8 cellular contexts compared by ENCODE assay signal in genomic region chr17:40191237-40192208, GRCh38. TPM values are rescaled to one million over a fixed set of nuclear protein-coding genes. Genes with fewer than 3 reads are reported as not detected.
DNase-seq lines count a peak whose midpoint lies in the region; ATAC-seq, FAIRE-seq and TF ChIP-seq lines count a peak whose summit lies in the region.

No MANE protein-coding gene starts in this region.

- H3K36me3 ChIP-seq in pancreas (no peaks in the 10 kb centered on the region), thyroid gland (no peaks in the 10 kb centered on the region)

- H3K27me3 ChIP-seq in pancreas (no peaks in the 10 kb centered on the region), thyroid gland (no peaks in the 10 kb centered on the region)

- intact Hi-C loops in Right ventricle myocardium superior (cut with DNase I): no loop called here
- intact Hi-C loops in pancreas (cut with DNase I): no loop called here
- intact Hi-C loops in thyroid gland (cut with DNase I): no loop called here

- H3K27ac ChIP-seq in pancreas (no peak overlapping the region), thyroid gland (peak overlapping the region in 1 of 3 donors; percentile 37)

- peak overlapping the region; percentile 91 for H3K4me3 Mint-ChIP-seq in activated naive CD8-positive, alpha-beta T cell

- H3K4me1 ChIP-seq in pancreas (no peaks in the 10 kb centered on the region), thyroid gland (peaks cover 0 to 12% of the 10 kb centered on the region in 2 donors)

- ATAC-seq in GM18520 (IDR thresholded peaks at IDR 0.05; ENCODE audit: unreplicated experiment) (peak; percentile 57), Right ventricle myocardium superior (ENCODE audit: poor library complexity) (peak; percentile 92), pancreas (peak; percentile 82 to 94 (median 92))

- H3K27ac Mint-ChIP-seq in activated naive CD8-positive, alpha-beta T cell: no peak overlapping the region

- H3K4me3 ChIP-seq in pancreas (peak overlapping the region; percentile 12 to 55 (median 45)), thyroid gland (replicated peaks in 1 of 3) (peak overlapping the region in 2 of 3 donors; percentile 30 to 53)

- TF ChIP-seq POLR2A in thyroid gland (IDR thresholded peaks at IDR 0.05): no peak

- WGBS in pancreas, 2 donors: 1 to 2% methylated on average over 57 to 60 of the region's 60 CpGs
- WGBS in thyroid gland, 2 donors: 4 to 8% methylated on average over 19 to 27 of the region's 60 CpGs

- DNase-seq in ACHN (peak; percentile 89), HK-2 (ENCODE audit: unreplicated experiment) (peak; percentile 85), SK-MEL-5 (ENCODE audit: low read depth, low spot score) (peak; percentile 76), Right ventricle myocardium superior (peak; percentile 86), pancreas (peak; percentile 55 to 89 (median 76)), thyroid gland (peak; percentile 82 to 84)

- H3K9me3 Mint-ChIP-seq in activated naive CD8-positive, alpha-beta T cell (ENCODE audit: low read depth): no peaks in the 10 kb centered on the region

- H3K4me1 Mint-ChIP-seq in activated naive CD8-positive, alpha-beta T cell (ENCODE audit: low read depth): peaks cover 9% of the 10 kb centered on the region

- no peak for FAIRE-seq in pancreas (lab: Jason Lieb, UNC)

- in situ Hi-C loops in ACHN (cut with HindIII; ENCODE audit: low pct_ligation_motif_present, low pct_unique_long_range_greater_than_20kb, low sequenced_read_pairs): no loop called here
- in situ Hi-C loops in SK-MEL-5 (cut with HindIII; ENCODE audit: low pct_unique_long_range_greater_than_20kb, low sequenced_read_pairs): no loop called here

- H3K9me3 ChIP-seq in pancreas (no peaks in the 10 kb centered on the region), thyroid gland (no peaks in the 10 kb centered on the region)

- peaks cover 2% of the 10 kb centered on the region for H3K36me3 Mint-ChIP-seq in activated naive CD8-positive, alpha-beta T cell

- TF ChIP-seq CTCF in pancreas (IDR thresholded peaks at IDR 0.05) (peak; percentile 7 to 57 (median 36)), thyroid gland (IDR thresholded peaks at IDR 0.05) (peak; percentile 37 to 66 (median 51))

- no peaks in the 10 kb centered on the region for H3K27me3 Mint-ChIP-seq in activated naive CD8-positive, alpha-beta T cell

RNA-seq across cellular contexts. Expression of gene RAPGEFL1, which starts 14.3 kb away (rescaled TPM):
- 1.9 and 2.4 TPM in 2 replicates for total RNA-seq in SK-MEL-5 (2014; rRNA removed; shearing (Covaris generic))
- 4.5 and 7.9 TPM in 2 replicates for polyA plus RNA-seq in SK-MEL-5 (2015; cell fraction: cytosol; rRNA removed)
- polyA plus RNA-seq in SK-MEL-5 (2015; cell fraction: nucleus; rRNA removed): 16.9 and 21.1 TPM in 2 replicates
- total RNA-seq in Right ventricle myocardium superior (2.7 TPM), pancreas (1 to 10 TPM; 2.6 to 4.9 (median 4.2) TPM), thyroid gland (1 to 10 TPM; 1.3 to 5.2 (median 4.1) TPM)
- 10 to 100 TPM in 1 of 2 donors, 1 to 10 TPM in 1; 8.0 to 10.6 TPM for polyA plus RNA-seq in pancreas

RNA-seq across cellular contexts. Expression of gene WIPF2, which starts 27.6 kb away (rescaled TPM):
- total RNA-seq in SK-MEL-5 (2014; rRNA removed; shearing (Covaris generic)): 5.1 and 5.7 TPM in 2 replicates
- polyA plus RNA-seq in SK-MEL-5 (2015; cell fraction: cytosol; rRNA removed): 14.2 and 17.2 TPM in 2 replicates
- 6.0 and 12.9 TPM in 2 replicates for polyA plus RNA-seq in SK-MEL-5 (2015; cell fraction: nucleus; rRNA removed)
- total RNA-seq in Right ventricle myocardium superior: 11.8 TPM
- 10 to 100 TPM; 11.8 to 21.7 (median 14.6) TPM for total RNA-seq in pancreas
- 1 to 10 TPM; 6.3 to 9.5 TPM for polyA plus RNA-seq in pancreas
- total RNA-seq in thyroid gland: 10 to 100 TPM; 13.2 to 14.6 (median 14.5) TPM

RNA-seq across cellular contexts. Expression of gene CASC3, which starts 51.2 kb away (rescaled TPM):
- total RNA-seq in SK-MEL-5 (2014; rRNA removed; shearing (Covaris generic)): 26.4 and 32.0 TPM in 2 replicates
- polyA plus RNA-seq in SK-MEL-5 (2015; cell fraction: cytosol; rRNA removed): 37.8 and 44.1 TPM in 2 replicates
- polyA plus RNA-seq in SK-MEL-5 (2015; cell fraction: nucleus; rRNA removed): 94.2 and 105 TPM in 2 replicates
- 45.9 TPM for total RNA-seq in Right ventricle myocardium superior
- total RNA-seq in pancreas: 10 to 100 TPM; 31.3 to 46.2 (median 40.8) TPM
- 10 to 100 TPM; 35.2 to 42.3 TPM for polyA plus RNA-seq in pancreas
- 100 to 1,000 TPM in 1 of 4 donors, 10 to 100 TPM in 3; 88.2 to 103 (median 95.5) TPM for total RNA-seq in thyroid gland
